19 cellular contexts compared by ENCODE assay signal in genomic region chr20:24986436-24987015, GRCh38. TPM values are rescaled to one million over a fixed set of nuclear protein-coding genes. Genes with fewer than 3 reads are reported as not detected.
DNase-seq lines count a peak whose midpoint lies in the region; ATAC-seq and TF ChIP-seq lines count a peak whose summit lies in the region.
"Had no signal": no experiment of that assay in that cellular context is flagged by ENCODE, and none has a peak within 500 bp of the region (broad histone marks: within the 10 kb centered on the region; RNA-seq: fewer than 3 reads in every experiment).

No MANE protein-coding gene starts in this region.

- peaks cover 81% of the 10 kb centered on the region for H3K4me1 Mint-ChIP-seq in activated CD8-positive, alpha-beta T cell treated with anti-CD3 and anti-CD28 coated beads for 36 hours (ENCODE audit: low read depth)
- H3K4me1 Mint-ChIP-seq in activated CD8-positive, alpha-beta T cell treated with anti-CD3 and anti-CD28 coated beads, Interleukin-2, amount 10 ng/mL, durations not matched to agents 7 days and 5 days (ENCODE audit: low read depth): peaks cover 80% of the 10 kb centered on the region
- peaks cover 52 to 91% (median 71%) of the 10 kb centered on the region in 4 donors for H3K4me1 Mint-ChIP-seq in CD4-positive, alpha-beta memory T cell

- H3K27me3 ChIP-seq in subcutaneous abdominal adipose tissue (ENCODE audit: control insufficient read depth in 5 of 5, insufficient read depth in 4 of 5, low read length in 5 of 5): no peaks in the 10 kb centered on the region
- no peaks in the 10 kb centered on the region for H3K27me3 ChIP-seq in CD4-positive, alpha-beta memory T cell (ENCODE audit: insufficient read depth, low read length)
- H3K27me3 ChIP-seq: heart left ventricle, SJSA1 had no signal

- H3K36me3 Mint-ChIP-seq in activated CD8-positive, alpha-beta T cell treated with anti-CD3 and anti-CD28 coated beads for 36 hours (ENCODE audit: low read depth): peaks cover 40% of the 10 kb centered on the region
- H3K36me3 Mint-ChIP-seq in activated CD8-positive, alpha-beta T cell treated with anti-CD3 and anti-CD28 coated beads, Interleukin-2, amount 10 ng/mL, durations not matched to agents 7 days and 5 days (ENCODE audit: low read depth): peaks cover 57% of the 10 kb centered on the region
- peaks cover 29 to 33% of the 10 kb centered on the region in 2 donors for H3K36me3 Mint-ChIP-seq in CD4-positive, alpha-beta memory T cell

- TF ChIP-seq CTCF in activated CD8-positive, alpha-beta T cell treated with anti-CD3 and anti-CD28 coated beads for 36 hours (IDR thresholded peaks at IDR 0.05): no peak
- TF ChIP-seq CTCF in RWPE1 (conservative IDR thresholded peaks at IDR 0.05; ENCODE audit: low read depth): no peak

- intact Hi-C loops in activated CD8-positive, alpha-beta T cell treated with anti-CD3 and anti-CD28 coated beads for 36 hours (cut with micrococcal nuclease): no loop called here
- intact Hi-C loops in CD4-positive, alpha-beta memory T cell (cut with micrococcal nuclease): no loop called here

- ATAC-seq in activated CD8-positive, alpha-beta T cell treated with anti-CD3 and anti-CD28 coated beads for 36 hours: no peak
- ATAC-seq in activated CD8-positive, alpha-beta T cell treated with anti-CD3 and anti-CD28 coated beads, Interleukin-2, amount 10 ng/mL, durations not matched to agents 7 days and 5 days: no peak
- no peak for ATAC-seq in SK-N-SH treated with all-trans-retinoic acid at 6 μM for 48 hours
- ATAC-seq: esophagus mucosa had no signal

- H3K27me3 Mint-ChIP-seq in activated CD8-positive, alpha-beta T cell treated with anti-CD3 and anti-CD28 coated beads for 36 hours: no peaks in the 10 kb centered on the region
- no peaks in the 10 kb centered on the region for H3K27me3 Mint-ChIP-seq in activated CD8-positive, alpha-beta T cell treated with anti-CD3 and anti-CD28 coated beads, Interleukin-2, amount 10 ng/mL, durations not matched to agents 7 days and 5 days (ENCODE audit: low read depth)
- no peaks in the 10 kb centered on the region for H3K27me3 Mint-ChIP-seq in CD4-positive, alpha-beta memory T cell
- H3K27me3 Mint-ChIP-seq: activated naive CD8-positive, alpha-beta T cell had no signal

- no peak for DNase-seq in activated CD8-positive, alpha-beta T cell treated with anti-CD3 and anti-CD28 coated beads for 36 hours
- no peak for DNase-seq in activated CD8-positive, alpha-beta T cell treated with anti-CD3 and anti-CD28 coated beads, Interleukin-2, amount 10 ng/mL, durations not matched to agents 7 days and 5 days
- DNase-seq in NCI-H2196 treated with DMSO at 0.1 percent for 48 hours (lab: John Stamatoyannopoulos, UW; ENCODE audit: unreplicated experiment) (peak; percentile 73), islet precursor cell (peak; percentile 24), RWPE1 (ENCODE audit: low spot score) (no peak)
- no peak for DNase-seq in CD4-positive, alpha-beta memory T cell
- DNase-seq: Calu3; central memory CD4-positive, alpha-beta T cell; NCI-H146; stimulated activated naive CD4-positive, alpha-beta T cell had no signal

- H3K27ac Mint-ChIP-seq in activated CD8-positive, alpha-beta T cell treated with anti-CD3 and anti-CD28 coated beads for 36 hours: peak overlapping the region; percentile 63
- no peak overlapping the region for H3K27ac Mint-ChIP-seq in activated CD8-positive, alpha-beta T cell treated with anti-CD3 and anti-CD28 coated beads, Interleukin-2, amount 10 ng/mL, durations not matched to agents 7 days and 5 days
- peak overlapping the region in 3 of 7 donors; percentile 6 to 77 (median 74) for H3K27ac Mint-ChIP-seq in CD4-positive, alpha-beta memory T cell

- H3K9ac ChIP-seq in subcutaneous abdominal adipose tissue (ENCODE audit: low read length in 5 of 5): peak overlapping the region in 3 of 5 donors; percentile 44 to 63 (median 56)
- H3K9ac ChIP-seq: KMS-11 had no signal

- CTCF ChIA-PET in activated CD8-positive, alpha-beta T cell treated with anti-CD3 and anti-CD28 coated beads for 36 hours (lab: Charles Lee): interaction anchor here (1.5 to 1.9 kb wide), 2 partner anchors 9 to 56 kb away, joined by 3 to 4 read pairs; no protein-coding TSS in a partner anchor
- CTCF ChIA-PET in activated CD8-positive, alpha-beta T cell treated with anti-CD3 and anti-CD28 coated beads, Interleukin-2, amount 10 ng/mL, durations not matched to agents 7 days and 5 days (lab: Charles Lee): interaction anchor here (4.9 kb wide), 1 partner anchor 56 kb away, joined by 17 read pairs; no protein-coding TSS in a partner anchor
- CTCF ChIA-PET in RWPE1 (lab: Yijun Ruan, JAX): no interaction called here
- CTCF ChIA-PET in CD4-positive, alpha-beta memory T cell (lab: Charles Lee; ENCODE audit: partially characterized antibody): interaction anchor here (0.7 to 1.3 kb wide), 2 partner anchors 7 to 9 kb away, joined by 3 read pairs; no protein-coding TSS in a partner anchor

- peaks cover 4 to 99% (median 88%) of the 10 kb centered on the region in 5 donors for H3K4me1 ChIP-seq in subcutaneous abdominal adipose tissue (ENCODE audit: control insufficient read depth in 5 of 5, insufficient read depth in 5 of 5, low read length in 5 of 5)
- H3K4me1 ChIP-seq in CD4-positive, alpha-beta memory T cell (ENCODE audit: insufficient read depth, low read length): peaks cover 44% of the 10 kb centered on the region

- POLR2A ChIA-PET in activated CD8-positive, alpha-beta T cell treated with anti-CD3 and anti-CD28 coated beads for 36 hours (lab: Charles Lee): interaction anchor here (0.9 to 2.2 kb wide), 3 partner anchors 10 to 56 kb away, joined by 3 to 5 read pairs (median 3); no protein-coding TSS in a partner anchor
- POLR2A ChIA-PET in activated CD8-positive, alpha-beta T cell treated with anti-CD3 and anti-CD28 coated beads, Interleukin-2, amount 10 ng/mL, durations not matched to agents 7 days and 5 days (lab: Charles Lee): interaction anchor here (0.6 to 0.8 kb wide), 2 partner anchors 71 to 1628 kb away, joined by 3 to 4 read pairs; partner anchors contain the start of gene ACSS1
- POLR2A ChIA-PET in RWPE1 (lab: Yijun Ruan, JAX; ENCODE audit: low non-redundant PET): no interaction called here
- POLR2A ChIA-PET in CD4-positive, alpha-beta memory T cell (lab: Charles Lee; ENCODE audit: partially characterized antibody): interaction anchor here (1.4 kb wide), 1 partner anchor 104 kb away, joined by 3 read pairs; no protein-coding TSS in a partner anchor

- H3K4me3 ChIP-seq in subcutaneous abdominal adipose tissue (ENCODE audit: low read depth in 1 of 5, low read length in 5 of 5): peak overlapping the region in 1 of 5 donors; percentile 28
- no peak overlapping the region for H3K4me3 ChIP-seq in CD4-positive, alpha-beta memory T cell (ENCODE audit: low read length in 2 of 2)
- H3K4me3 ChIP-seq: heart left ventricle, SJSA1 had no signal

- H3K9me3 ChIP-seq in subcutaneous abdominal adipose tissue (ENCODE audit: control insufficient read depth in 5 of 5, low read length in 5 of 5): no peaks in the 10 kb centered on the region
- H3K9me3 ChIP-seq in CD4-positive, alpha-beta memory T cell (ENCODE audit: control insufficient read depth in 1 of 2, low read length in 2 of 2): no peaks in the 10 kb centered on the region
- H3K9me3 ChIP-seq: heart left ventricle, SJSA1 had no signal

- peaks cover 0 to 5% (median 3%) of the 10 kb centered on the region in 5 donors for H3K36me3 ChIP-seq in subcutaneous abdominal adipose tissue (ENCODE audit: control insufficient read depth in 5 of 5, insufficient read depth in 5 of 5, low read length in 5 of 5)
- peaks cover 15% of the 10 kb centered on the region for H3K36me3 ChIP-seq in CD4-positive, alpha-beta memory T cell (ENCODE audit: insufficient read depth, low read length)

- no peaks in the 10 kb centered on the region for H3K9me3 Mint-ChIP-seq in activated CD8-positive, alpha-beta T cell treated with anti-CD3 and anti-CD28 coated beads for 36 hours
- H3K9me3 Mint-ChIP-seq in activated CD8-positive, alpha-beta T cell treated with anti-CD3 and anti-CD28 coated beads, Interleukin-2, amount 10 ng/mL, durations not matched to agents 7 days and 5 days (ENCODE audit: insufficient read depth): no peaks in the 10 kb centered on the region
- peaks cover 0 to 1% (median 0%) of the 10 kb centered on the region in 8 donors for H3K9me3 Mint-ChIP-seq in CD4-positive, alpha-beta memory T cell

- peak overlapping the region; percentile 80 for H3K27ac ChIP-seq in subcutaneous abdominal adipose tissue (ENCODE audit: low read depth, low read length)
- H3K27ac ChIP-seq in RWPE1: no peak overlapping the region
- H3K27ac ChIP-seq in CD4-positive, alpha-beta memory T cell (ENCODE audit: low read depth, low read length): no peak overlapping the region
- H3K27ac ChIP-seq: KMS-11, SJSA1 had no signal

- no peak overlapping the region for H3K4me3 Mint-ChIP-seq in activated CD8-positive, alpha-beta T cell treated with anti-CD3 and anti-CD28 coated beads for 36 hours
- no peak overlapping the region for H3K4me3 Mint-ChIP-seq in activated CD8-positive, alpha-beta T cell treated with anti-CD3 and anti-CD28 coated beads, Interleukin-2, amount 10 ng/mL, durations not matched to agents 7 days and 5 days
- peak overlapping the region in 1 of 8 donors; percentile 22 for H3K4me3 Mint-ChIP-seq in CD4-positive, alpha-beta memory T cell
- H3K4me3 Mint-ChIP-seq: activated naive CD8-positive, alpha-beta T cell had no signal

TF ChIP-seq in SK-N-SH treated with all-trans-retinoic acid at 6 μM for 48 hours, 23 proteins besides CTCF, POLR2A, EP300 and RAD21:
- TF ChIP-seq ZFP30 (CRISPR knock-in tag; IDR thresholded peaks at IDR 0.05) (no peak), ZNF8 (CRISPR knock-in tag; IDR thresholded peaks at IDR 0.05) (no peak), ESRRG (CRISPR knock-in tag; IDR thresholded peaks at IDR 0.05) (no peak)

RNA-seq across cellular contexts. Expression of gene APMAP, which starts 6.0 kb away (rescaled TPM):
- total RNA-seq in activated CD8-positive, alpha-beta T cell treated with anti-CD3 and anti-CD28 coated beads for 36 hours: 10 to 100 TPM; 36.7 to 40.0 TPM
- total RNA-seq in activated CD8-positive, alpha-beta T cell treated with anti-CD3 and anti-CD28 coated beads, Interleukin-2, amount 10 ng/mL, durations not matched to agents 7 days and 5 days: 10 to 100 TPM; 43.2 to 44.0 TPM
- 10 to 100 TPM; 48.4 to 50.0 TPM for total RNA-seq in CD4-positive, alpha-beta memory T cell
- 100 to 1,000 TPM in 1 of 2 donors, 10 to 100 TPM in 1; 70.7 to 130 TPM for polyA plus RNA-seq in CD4-positive, alpha-beta memory T cell

RNA-seq across cellular contexts. Expression of gene CST7, which starts 37.5 kb away (rescaled TPM):
- 10 to 100 TPM; 48.5 to 49.3 TPM for total RNA-seq in activated CD8-positive, alpha-beta T cell treated with anti-CD3 and anti-CD28 coated beads for 36 hours
- 10 to 100 TPM; 43.9 to 47.5 TPM for total RNA-seq in activated CD8-positive, alpha-beta T cell treated with anti-CD3 and anti-CD28 coated beads, Interleukin-2, amount 10 ng/mL, durations not matched to agents 7 days and 5 days
- 10 to 100 TPM; 23.2 to 23.3 TPM for total RNA-seq in CD4-positive, alpha-beta memory T cell
- polyA plus RNA-seq in CD4-positive, alpha-beta memory T cell: 10 to 100 TPM; 57.7 to 62.8 TPM
- total RNA-seq: Calu3, H1, renal cortical epithelial cell, SJSA1 had no signal
- polyA plus RNA-seq: H1 had no signal

Comparison
In these comparisons a context has a peak if more than half of its experiments do, and no peak if none do; other contexts are left out.
1. DNase-seq: peak in NCI-H2196 treated with DMSO at 0.1 percent for 48 hours (single experiment) and islet precursor cell (single experiment); none in activated CD8-positive, alpha-beta T cell treated with anti-CD3 and anti-CD28 coated beads for 36 hours (single experiment), activated CD8-positive, alpha-beta T cell treated with anti-CD3 and anti-CD28 coated beads, Interleukin-2, amount 10 ng/mL, durations not matched to agents 7 days and 5 days (single experiment), RWPE1 (single experiment) and CD4-positive, alpha-beta memory T cell (0 of 5).